In genomic region chr2:60553496-60553991, GRCh38 we compare ENCODE assay signal across 8 cellular contexts. TPM values are rescaled to one million over a fixed set of nuclear protein-coding genes. Genes with fewer than 3 reads are reported as not detected.
DNase-seq lines count a peak whose midpoint lies in the region; ATAC-seq, FAIRE-seq and TF ChIP-seq lines count a peak whose summit lies in the region.

TSS of gene BCL11A (minus strand) at chr2:60553654. CDS start at chr2:60553270, 384 bp downstream.

- peaks cover 1% of the 10 kb centered on the region; the same call in 1 of the 2 replicates for H4K20me1 ChIP-seq in SU-DHL-6 (ENCODE audit: low read depth, low read length)

- H3K36me3 ChIP-seq in SU-DHL-6 (ENCODE audit: low read length) = no peaks in the 10 kb centered on the region; the same call in 1 of the 2 replicates
- H3K36me3 ChIP-seq in muscle layer of colon (ENCODE audit: insufficient read depth, low read length) = no peaks in the 10 kb centered on the region

- POLR2A ChIA-PET in AG04450 (lab: Yijun Ruan, JAX) = interaction anchor here (0.7 kb wide), 3 partner anchors 40 to 203 kb away, joined by 3 to 11 read pairs (median 4); no protein-coding TSS in a partner anchor

- no peak within 1 kb of the TSS for H3K27ac ChIP-seq in AG04450 (ENCODE audit: low read depth, low read length)
- peak within 1 kb of the TSS; percentile 97 for H3K27ac ChIP-seq in SU-DHL-6 (ENCODE audit: low read depth, low read length)
- peak within 1 kb of the TSS; percentile 64 for H3K27ac ChIP-seq in muscle layer of colon (ENCODE audit: low read depth, low read length)

- no peak for ATAC-seq in HG02588 (IDR thresholded peaks at IDR 0.05; ENCODE audit: unreplicated experiment)

- H3K4me3 ChIP-seq in AG04450 (ENCODE audit: low read depth, low read length) (peak within 1 kb of the TSS; percentile 71), SU-DHL-6 (ENCODE audit: insufficient read depth, low read length, poor library complexity, severe bottlenecking) (peak within 1 kb of the TSS; percentile 84), epithelial cell of proximal tubule (ENCODE audit: low read depth, low read length) (peak within 1 kb of the TSS; percentile 85), muscle layer of colon (ENCODE audit: low read depth in 1 of 2, low read length in 2 of 2) (peak within 1 kb of the TSS; percentile 81 to 83)

- H3K4me2 ChIP-seq in SU-DHL-6 (ENCODE audit: low read depth, low read length, poor library complexity, severe bottlenecking) = peak within 1 kb of the TSS; percentile 100

- DNase-seq in AG04450 (ENCODE audit: low read depth, low spot score) (peak; percentile 44), GM18507 (ENCODE audit: extremely low spot score, insufficient read length, low read depth) (no peak), NCI-H1105 treated with DMSO at 0.1 percent for 48 hours (lab: John Stamatoyannopoulos, UW) (peak; percentile 37), epithelial cell of proximal tubule (ENCODE audit: low read depth) (no peak)
- no peak for DNase-seq in effector CD8-positive, alpha-beta T cell (lab: John Stamatoyannopoulos, UW)

- H3F3A ChIP-seq in SU-DHL-6 (ENCODE audit: insufficient read depth) = peaks cover 33% of the 10 kb centered on the region

- H3K9me3 ChIP-seq in AG04450 (ENCODE audit: control insufficient read depth, insufficient read depth, low read length) (no peaks in the 10 kb centered on the region; the same call in 1 of the 2 replicates), SU-DHL-6 (ENCODE audit: insufficient read depth, low read length) (no peaks in the 10 kb centered on the region), muscle layer of colon (ENCODE audit: low read length) (no peaks in the 10 kb centered on the region)

- no peak for TF ChIP-seq CTCF in AG04450 (IDR thresholded peaks at IDR 0.05; ENCODE audit: low read depth, low read length)
- no peak for TF ChIP-seq CTCF in SU-DHL-6 (IDR thresholded peaks at IDR 0.05; ENCODE audit: insufficient read depth, low read length, poor library complexity, severe bottlenecking)
- no peak for TF ChIP-seq CTCF in epithelial cell of proximal tubule (conservative IDR thresholded peaks at IDR 0.05; ENCODE audit: low read depth, low read length)

- H3K27me3 ChIP-seq in AG04450 (ENCODE audit: control insufficient read depth, insufficient read depth, low read length) (peaks cover 33% of the 10 kb centered on the region), SU-DHL-6 (ENCODE audit: low read length) (no peaks in the 10 kb centered on the region), muscle layer of colon (ENCODE audit: control insufficient read depth in 1 of 2, insufficient read depth in 2 of 2, low read length in 2 of 2) (peaks cover 5 to 16% of the 10 kb centered on the region in 2 donors)

- H3K9ac ChIP-seq in SU-DHL-6 (ENCODE audit: low read length) (peak within 1 kb of the TSS; percentile 91), muscle layer of colon (ENCODE audit: low read length) (peak within 1 kb of the TSS; percentile 87)

- no peaks in the 10 kb centered on the region for H3K9me2 ChIP-seq in SU-DHL-6 (replicated peaks; ENCODE audit: insufficient read depth, low read length)

- peak; percentile 26 for FAIRE-seq in GM18507 (lab: Jason Lieb, UNC)

- H3K4me1 ChIP-seq in muscle layer of colon (ENCODE audit: insufficient read depth, low read length) = peaks cover 4% of the 10 kb centered on the region

- H3K79me2 ChIP-seq in SU-DHL-6 (ENCODE audit: insufficient read depth, low read length) = peaks cover 59% of the 10 kb centered on the region

- CTCF ChIA-PET in AG04450 (lab: Charles Lee) = interaction anchor here (1.0 to 1.1 kb wide), 2 partner anchors 28 to 1252 kb away, joined by 3 read pairs; no protein-coding TSS in a partner anchor

- peak within 1 kb of the TSS; percentile 9 for H2AFZ ChIP-seq in SU-DHL-6 (ENCODE audit: low read depth, low read length, severe bottlenecking)

RNA-seq across cellular contexts. Expression of gene BCL11A, which starts in this region (rescaled TPM):
- 1.1 and 1.4 TPM in 2 replicates for polyA plus RNA-seq in AG04450 (2011; rRNA removed)
- polyA minus RNA-seq in AG04450 (2011; rRNA and poly(A)+ RNA removed) = 2.8 and 4.2 TPM in 2 replicates
- 3.5 and 4.4 TPM in 2 replicates for total RNA-seq in epithelial cell of proximal tubule

Comparison
In these comparisons a context has a peak if more than half of its experiments do, and no peak if none do; other contexts are left out.
1. DNase-seq: peak in AG04450 (single experiment) and NCI-H1105 treated with DMSO at 0.1 percent for 48 hours (single experiment); none in GM18507 (single experiment), epithelial cell of proximal tubule (single experiment) and effector CD8-positive, alpha-beta T cell (single experiment).
2. Peak in every context shown above with its lines, with median percentiles within 50 percentile points of each other: H3K4me3 ChIP-seq.